Comparison of ENCODE assay signal across 20 cellular contexts in the genomic region with DNA sequence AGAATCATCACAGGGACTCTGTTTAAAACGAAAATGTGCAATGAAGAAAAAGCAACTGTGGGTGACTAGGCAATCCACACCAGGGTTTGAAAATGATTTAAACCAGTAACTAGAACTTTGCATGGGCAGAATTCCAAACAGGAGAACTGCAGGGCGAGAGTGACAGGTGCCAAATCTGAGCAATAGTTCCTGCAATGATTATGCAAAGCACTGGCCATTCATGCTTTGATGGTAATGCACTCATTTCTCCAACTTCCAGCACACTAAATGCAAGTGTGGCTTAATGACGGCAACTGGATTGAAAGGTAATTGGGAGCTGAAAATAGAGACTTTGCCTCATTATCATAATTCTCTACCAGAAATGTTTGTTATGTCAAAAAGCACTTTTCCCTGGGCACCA.
"Had no signal": no experiment of that assay in that cellular context is flagged by ENCODE, and none has a peak within 500 bp of the region (broad histone marks: within the 10 kb centered on the region; RNA-seq: fewer than 3 reads in every experiment).

No MANE protein-coding gene starts in this region.

- H3K27ac ChIP-seq: dorsolateral prefrontal cortex, lower lobe of right lung, prostate gland, right atrium auricular region, testis, tibial artery had no signal

- H3K9me3 Mint-ChIP-seq: immature natural killer cell; nephron progenitor cell; stimulated activated effector memory CD8-positive, alpha-beta T cell treated with anti-CD3 and anti-CD28 coated beads, Interleukin-12 subunit alpha, Interleukin-12 subunit beta, amount 100 ng/mL, for 72 hours; type B pancreatic cell had no signal

- H3K36me3 Mint-ChIP-seq: immature natural killer cell; naive thymus-derived CD8-positive, alpha-beta T cell; stimulated activated effector memory CD8-positive, alpha-beta T cell treated with anti-CD3 and anti-CD28 coated beads, Interleukin-12 subunit alpha, Interleukin-12 subunit beta, amount 100 ng/mL, for 72 hours; type B pancreatic cell had no signal

- H3K4me3 ChIP-seq: dorsolateral prefrontal cortex, lower lobe of right lung, prostate gland, right atrium auricular region, testis, tibial artery had no signal

- H3K4me3 Mint-ChIP-seq: naive thymus-derived CD8-positive, alpha-beta T cell; nephron progenitor cell; stimulated activated effector memory CD8-positive, alpha-beta T cell treated with anti-CD3 and anti-CD28 coated beads, Interleukin-12 subunit alpha, Interleukin-12 subunit beta, amount 100 ng/mL, for 72 hours; type B pancreatic cell had no signal

- H3K36me3 ChIP-seq: lower lobe of right lung, prostate gland, right atrium auricular region, tibial artery had no signal

- H3K27me3 ChIP-seq: dorsolateral prefrontal cortex, right atrium auricular region, testis, tibial artery had no signal

- DNase-seq: dorsolateral prefrontal cortex; effector CD4-positive, alpha-beta T cell; hypothalamus; immature natural killer cell; islet precursor cell; kidney glomerular epithelial cell; left ventricle myocardium superior; lower lobe of right lung; naive thymus-derived CD8-positive, alpha-beta T cell; nephron progenitor cell; stimulated activated CD4-positive, alpha-beta T cell treated with anti-CD3 and anti-CD28 coated beads, Interleukin-2, amount 100 ng/mL, for 24 hours; stimulated activated CD4-positive, alpha-beta T cell treated with anti-CD3 and anti-CD28 coated beads, Interleukin-4, amount 100 ng/mL, for 24 hours; stimulated activated naive CD8-positive, alpha-beta T cell treated with anti-CD3 and anti-CD28 coated beads, Interleukin-15, Interleukin-2, amounts not matched to agents 100 U/mL and 50 U/mL, for 24 hours; substantia nigra; testis; tibial artery had no signal

- H3K9me3 ChIP-seq: lower lobe of right lung, prostate gland, right atrium auricular region, testis, tibial artery had no signal

- H3K27ac Mint-ChIP-seq: nephron progenitor cell; stimulated activated effector memory CD8-positive, alpha-beta T cell treated with anti-CD3 and anti-CD28 coated beads, Interleukin-12 subunit alpha, Interleukin-12 subunit beta, amount 100 ng/mL, for 72 hours; type B pancreatic cell had no signal

- H3K4me1 Mint-ChIP-seq: stimulated activated effector memory CD8-positive, alpha-beta T cell treated with anti-CD3 and anti-CD28 coated beads, Interleukin-12 subunit alpha, Interleukin-12 subunit beta, amount 100 ng/mL, for 72 hours had no signal

- H3K4me1 ChIP-seq: lower lobe of right lung, prostate gland, right atrium auricular region, tibial artery had no signal
